Comparison of ENCODE assay signal across 8 cellular contexts in the genomic region with DNA sequence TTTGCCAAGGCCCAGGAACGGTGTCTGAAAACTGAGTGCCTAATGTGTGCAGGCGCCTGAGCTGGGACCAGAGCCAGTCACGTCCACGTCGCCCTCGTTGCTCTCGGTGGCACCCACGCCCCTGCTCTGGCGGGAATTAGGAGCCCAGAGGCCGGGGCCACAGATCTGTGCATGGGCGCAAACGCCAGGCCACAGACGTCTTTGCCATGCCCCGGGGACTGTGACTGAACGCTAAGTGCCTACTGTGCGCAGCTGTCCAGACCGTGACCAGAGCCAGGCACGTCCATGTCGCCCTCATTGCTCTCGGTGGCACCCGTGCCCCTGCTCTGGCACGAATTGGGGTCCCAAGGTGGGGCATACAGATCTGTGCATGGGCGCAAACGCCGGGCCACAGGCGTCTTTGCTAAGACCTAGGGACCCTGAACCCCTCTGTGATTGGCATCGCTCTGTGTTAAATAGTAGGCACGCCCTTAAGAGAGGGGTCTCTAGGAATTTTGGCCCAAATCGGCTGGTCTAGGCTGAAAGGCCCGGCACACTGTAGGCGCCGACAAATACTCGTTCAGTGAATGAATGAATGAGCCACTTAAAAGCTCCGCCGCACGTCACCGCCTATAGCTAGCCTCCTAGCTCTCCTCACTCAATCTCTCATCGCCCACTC. TPM values are rescaled to one million over a fixed set of nuclear protein-coding genes. Genes with fewer than 3 reads are reported as not detected.
DNase-seq lines count a peak whose midpoint lies in the region; TF ChIP-seq lines count a peak whose summit lies in the region.

No MANE protein-coding gene starts in this region.

- H3K4me1 Mint-ChIP-seq in MCF 10A (ENCODE audit: insufficient read depth, unreplicated experiment) = peaks cover 19% of the 10 kb centered on the region

- peak overlapping the region; percentile 68 for H3K27ac ChIP-seq in mesodermal cell (ENCODE audit: low read depth, low read length, severe bottlenecking)
- H3K27ac ChIP-seq in uterus = peak overlapping the region; percentile 91 to 95

- H3K36me3 ChIP-seq in mesodermal cell (ENCODE audit: control insufficient read depth, insufficient read depth, low read length) (peaks cover 8% of the 10 kb centered on the region), uterus (no peaks in the 10 kb centered on the region)

- H3K9me3 Mint-ChIP-seq in MCF 10A (ENCODE audit: unreplicated experiment) = no peaks in the 10 kb centered on the region

- DNase-seq in stimulated activated CD4-positive, alpha-beta T cell treated with anti-CD3 and anti-CD28 coated beads, Interleukin-15, amount 100 ng/mL, for 24 hours = peak; percentile 26
- no peak for DNase-seq in stimulated activated CD4-positive, alpha-beta T cell treated with anti-CD3 and anti-CD28 coated beads, Interleukin-2, amount 100 ng/mL, for 48 hours
- DNase-seq in MCF 10A (ENCODE audit: unreplicated experiment) = no peak
- DNase-seq in uterus = peak; percentile 52 to 61
- no peak for DNase-seq in cerebellar cortex (ENCODE audit: low spot score)
- DNase-seq in putamen (ENCODE audit: low spot score) = no peak
- DNase-seq in dermis blood vessel endothelial cell = no peak

- peaks cover 16% of the 10 kb centered on the region for H3K4me1 ChIP-seq in mesodermal cell (ENCODE audit: control insufficient read depth, insufficient read depth, low read length, poor library complexity, severe bottlenecking)
- H3K4me1 ChIP-seq in uterus = peaks cover 0 to 26% of the 10 kb centered on the region in 2 donors

- H3K4me3 ChIP-seq in mesodermal cell (ENCODE audit: extremely low read depth, insufficient read depth, low read length, poor library complexity, severe bottlenecking) (peak overlapping the region; percentile 67), uterus (peak overlapping the region; percentile 42 to 70)

- CTCF ChIA-PET in MCF 10A (lab: Yijun Ruan, JAX) = interaction anchor here (0.8 to 4.2 kb wide), 4 partner anchors 10 to 133 kb away, joined by 3 to 25 read pairs (median 8); a partner anchor contains a TSS

- WGBS in mesodermal cell (ENCODE audit: insufficient coverage in 2 of 2), 2 experiments = 93 to 95% methylated on average over 38 of the region's 38 CpGs

- H3K9me3 ChIP-seq in mesodermal cell (ENCODE audit: control insufficient read depth, low read length) = no peaks in the 10 kb centered on the region
- H3K9me3 ChIP-seq in uterus = no peaks in the 10 kb centered on the region

- peak overlapping the region; percentile 98 for H3K27ac Mint-ChIP-seq in MCF 10A (ENCODE audit: low read depth, unreplicated experiment)

- TF ChIP-seq CTCF in MCF 10A (IDR thresholded peaks at IDR 0.05; ENCODE audit: unreplicated experiment) (no peak), uterus (IDR thresholded peaks at IDR 0.05) (no peak)

- H3K27me3 ChIP-seq in uterus = no peaks in the 10 kb centered on the region

- TF ChIP-seq POLR2A in uterus (IDR thresholded peaks at IDR 0.05) = no peak

- H3K36me3 Mint-ChIP-seq in MCF 10A (ENCODE audit: insufficient read depth, unreplicated experiment) = peaks cover 7% of the 10 kb centered on the region

- intact Hi-C loops in MCF 10A (cut with micrococcal nuclease) = loop anchor here (1.0 to 10.0 kb wide), 2 partner anchors 109 to 339 kb away; a partner anchor contains a TSS
- intact Hi-C loops in uterus (cut with DNase I; ENCODE audit: low total_unique reads) = no loop called here

- peak overlapping the region; percentile 85 for H3K4me3 Mint-ChIP-seq in MCF 10A (ENCODE audit: unreplicated experiment)

- no peaks in the 10 kb centered on the region for H3K27me3 Mint-ChIP-seq in MCF 10A (ENCODE audit: insufficient read depth, unreplicated experiment)

- POLR2A ChIA-PET in MCF 10A (lab: Yijun Ruan, JAX) = interaction anchor here (0.7 to 4.7 kb wide), 16 partner anchors 8 to 320 kb away, joined by 3 to 51 read pairs (median 6); a partner anchor contains a TSS

- BruUV-seq in MCF 10A (replicated peaks; lab: Mats Ljungman, UMichigan) = no TSS peak

RNA-seq across cellular contexts. Expression of a gene that starts 0.8 kb away (rescaled TPM):
- total RNA-seq in MCF 10A (2022) (28.0 and 42.1 TPM in 2 replicates), uterus (10 to 100 TPM in 2 of 4 donors, 1 to 10 TPM in 1, not detected in 1; 2.8 to 31.1 (median 23.5) TPM), dermis blood vessel endothelial cell (5.9 and 13.4 TPM in 2 replicates)
- 28.9 TPM for polyA plus RNA-seq in mesodermal cell (2013, experiment 1 of 2)
- 28.7 TPM for polyA plus RNA-seq in mesodermal cell (2013, experiment 2 of 2)

RNA-seq across cellular contexts. Expression of a gene that starts 9.1 kb away (rescaled TPM):
- total RNA-seq in MCF 10A (2022) = 61.3 and 62.9 TPM in 2 replicates
- 43.6 TPM for polyA plus RNA-seq in mesodermal cell (2013, experiment 1 of 2)
- 34.5 TPM for polyA plus RNA-seq in mesodermal cell (2013, experiment 2 of 2)
- 100 to 1,000 TPM in 1 of 4 donors, 10 to 100 TPM in 3; 19.0 to 107 (median 68.6) TPM for total RNA-seq in uterus
- total RNA-seq in dermis blood vessel endothelial cell = 29.3 and 46.0 TPM in 2 replicates

RNA-seq across cellular contexts. Expression of a gene that starts 59.4 kb away (rescaled TPM):
- total RNA-seq in MCF 10A (2022) (not detected in 2 replicates), uterus (under 1 TPM in 3 of 4 donors, not detected in 1; 0.26 to 0.35 (median 0.30) TPM), dermis blood vessel endothelial cell (not detected in 2 replicates)
- 0.44 TPM for polyA plus RNA-seq in mesodermal cell (2013, experiment 1 of 2)
- polyA plus RNA-seq in mesodermal cell (2013, experiment 2 of 2) = 0.30 TPM

Comparison
In these comparisons a context has a peak if more than half of its experiments do, and no peak if none do; other contexts are left out.
1. DNase-seq: peak in stimulated activated CD4-positive, alpha-beta T cell treated with anti-CD3 and anti-CD28 coated beads, Interleukin-15, amount 100 ng/mL, for 24 hours (single experiment) and uterus (2 of 2); none in stimulated activated CD4-positive, alpha-beta T cell treated with anti-CD3 and anti-CD28 coated beads, Interleukin-2, amount 100 ng/mL, for 48 hours (0 of 2), MCF 10A (single experiment), cerebellar cortex (single experiment), putamen (single experiment) and dermis blood vessel endothelial cell (single experiment).